In genomic region chr22:38187413-38188212, GRCh38 we compare ENCODE assay signal across 1 cellular context.
TF ChIP-seq lines count a peak whose summit lies in the region.

No MANE protein-coding gene starts in this region.

TF ChIP-seq in H1, 55 proteins besides CTCF, POLR2A, EP300 and RAD21 (continued from another document):
- TF ChIP-seq EZH2 (IDR thresholded peaks at IDR 0.05; ENCODE audit: low read depth, low read length, severe bottlenecking) = no peak
- no peak for TF ChIP-seq EGR1 (IDR thresholded peaks at IDR 0.05; ENCODE audit: borderline replicate concordance, low read depth, low read length)
- TF ChIP-seq BCL11A (IDR thresholded peaks at IDR 0.05; ENCODE audit: low read depth in 2 of 2, low read length in 2 of 2) = no peak
- no peak for TF ChIP-seq HDAC2 (IDR thresholded peaks at IDR 0.05; ENCODE audit: borderline replicate concordance in 1 of 2, low read depth in 2 of 2, low read length in 2 of 2)
- no peak for TF ChIP-seq POLR2AphosphoS5 (IDR thresholded peaks at IDR 0.05; ENCODE audit: low read depth, low read length)
- no peak for TF ChIP-seq E2F6 (IDR thresholded peaks at IDR 0.05)
- no peak for TF ChIP-seq GABPA (IDR thresholded peaks at IDR 0.05; ENCODE audit: borderline replicate concordance, insufficient read depth, low read length)
- TF ChIP-seq ATF2 (IDR thresholded peaks at IDR 0.05; ENCODE audit: low read length) = no peak
- no peak for TF ChIP-seq CTBP2 (IDR thresholded peaks at IDR 0.05; ENCODE audit: borderline replicate concordance, insufficient read depth, insufficient read length, low read length)
- TF ChIP-seq ZNF274 (IDR thresholded peaks at IDR 0.05; ENCODE audit: borderline replicate concordance, extremely low read depth, low read length) = no peak
